29 cellular contexts compared by ENCODE assay signal in genomic region chr5:3210531-3210930, GRCh38.
"Had no signal": no experiment of that assay in that cellular context is flagged by ENCODE, and none has a peak within 500 bp of the region (broad histone marks: within the 10 kb centered on the region; RNA-seq: fewer than 3 reads in every experiment).

No MANE protein-coding gene starts in this region.

- H3K36me3 Mint-ChIP-seq: activated naive CD8-positive, alpha-beta T cell; T-cell had no signal

- H3K4me1 ChIP-seq: esophagus squamous epithelium, gastroesophageal sphincter had no signal

- DNase-seq: activated B cell treated with CpG ODN at 0.5 μM for 24 hours; activated CD4-positive, alpha-beta T cell treated with anti-CD3 and anti-CD28 coated beads for 48 hours; activated CD4-positive, alpha-beta T cell treated with anti-CD3 and anti-CD28 coated beads, Interleukin-2, amount 50 U/mL, for 1 hour; activated CD4-positive, alpha-beta T cell treated with anti-CD3 and anti-CD28 coated beads, Interleukin-2, amount 50 U/mL, for 48 hours; activated CD8-positive, alpha-beta memory T cell treated with anti-CD3 and anti-CD28 coated beads for 24 hours; activated CD8-positive, alpha-beta T cell treated with anti-CD3 and anti-CD28 coated beads for 36 hours; activated effector memory CD4-positive, alpha-beta T cell treated with Interleukin-2 at 50 U/mL for 16 hours; activated gamma-delta T cell treated with Interleukin-2 at 50 U/mL for 16 hours; activated naive CD4-positive, alpha-beta T cell treated with anti-CD3 and anti-CD28 coated beads, Interleukin-2, amount 50 U/mL, for 16 hours; activated naive CD4-positive, alpha-beta T cell treated with Interleukin-2 at 50 U/mL for 16 hours; activated T-cell treated with anti-CD3 and anti-CD28 coated beads, Interleukin-2, amount 50 U/mL, for 4 hours; amniotic stem cell; anterior cingulate cortex; brain microvascular endothelial cell; cortex of kidney; dermis blood vessel endothelial cell; effector CD4-positive, alpha-beta T cell; effector memory CD8-positive, alpha-beta T cell; esophagus squamous epithelium; foreskin melanocyte; SW 1271; T-cell; T1000; WERI-Rb-1 had no signal

- H3K4me3 Mint-ChIP-seq: activated B cell treated with CpG ODN at 0.5 μM for 24 hours; activated CD8-positive, alpha-beta T cell treated with anti-CD3 and anti-CD28 coated beads for 36 hours; activated naive CD8-positive, alpha-beta T cell; activated T-cell treated with anti-CD3 and anti-CD28 coated beads, Interleukin-2, amount 50 U/mL, for 4 hours; activated T-helper 17 cell treated with anti-CD3 and anti-CD28 coated beads, Interleukin-2, amount 50 U/mL, for 72 hours; central memory CD8-positive, alpha-beta T cell; effector memory CD8-positive, alpha-beta T cell; T-cell; T-helper 1 cell treated with Interleukin-12 subunit alpha and Interleukin-12 subunit beta and Interleukin-4 antibody, amounts not matched to agents 30 μg/mL and 1 μg/mL, for 36 hours had no signal

- H3K4me1 Mint-ChIP-seq: activated B cell treated with CpG ODN at 0.5 μM for 24 hours; activated T-helper 17 cell treated with anti-CD3 and anti-CD28 coated beads, Interleukin-2, amount 50 U/mL, for 72 hours; central memory CD8-positive, alpha-beta T cell; T-cell had no signal

- H3K27me3 Mint-ChIP-seq: activated B cell treated with CpG ODN at 0.5 μM for 24 hours; activated CD8-positive, alpha-beta T cell treated with anti-CD3 and anti-CD28 coated beads for 36 hours; activated naive CD8-positive, alpha-beta T cell; activated T-helper 17 cell treated with anti-CD3 and anti-CD28 coated beads, Interleukin-2, amount 50 U/mL, for 72 hours; central memory CD8-positive, alpha-beta T cell; effector memory CD8-positive, alpha-beta T cell; T-cell had no signal

- H3K4me3 ChIP-seq: esophagus squamous epithelium, gastroesophageal sphincter had no signal

- H3K27ac Mint-ChIP-seq: activated B cell treated with CpG ODN at 0.5 μM for 24 hours; activated CD8-positive, alpha-beta T cell treated with anti-CD3 and anti-CD28 coated beads for 36 hours; activated naive CD8-positive, alpha-beta T cell; activated T-helper 17 cell treated with anti-CD3 and anti-CD28 coated beads, Interleukin-2, amount 50 U/mL, for 72 hours; effector memory CD8-positive, alpha-beta T cell; T-cell; T-helper 1 cell treated with Interleukin-12 subunit alpha and Interleukin-12 subunit beta and Interleukin-4 antibody, amounts not matched to agents 30 μg/mL and 1 μg/mL, for 36 hours had no signal

- H3K36me3 ChIP-seq: brain microvascular endothelial cell, esophagus squamous epithelium, gastroesophageal sphincter, WERI-Rb-1 had no signal

- H3K9me3 ChIP-seq: esophagus squamous epithelium, gastroesophageal sphincter had no signal

- H3K27ac ChIP-seq: brain microvascular endothelial cell, esophagus squamous epithelium, gastroesophageal sphincter, WERI-Rb-1 had no signal

- H3K27me3 ChIP-seq: brain microvascular endothelial cell, esophagus squamous epithelium, gastroesophageal sphincter had no signal
